ENCODE assay signal across 1 cellular context in genomic region chr13:31068119-31068423, GRCh38.
TF ChIP-seq lines count a peak whose summit lies in the region.

No MANE protein-coding gene starts in this region.

TF ChIP-seq in SK-N-SH, 30 proteins besides CTCF, POLR2A, EP300 and RAD21 (continued from another document):
- TF ChIP-seq, protein P1, sequence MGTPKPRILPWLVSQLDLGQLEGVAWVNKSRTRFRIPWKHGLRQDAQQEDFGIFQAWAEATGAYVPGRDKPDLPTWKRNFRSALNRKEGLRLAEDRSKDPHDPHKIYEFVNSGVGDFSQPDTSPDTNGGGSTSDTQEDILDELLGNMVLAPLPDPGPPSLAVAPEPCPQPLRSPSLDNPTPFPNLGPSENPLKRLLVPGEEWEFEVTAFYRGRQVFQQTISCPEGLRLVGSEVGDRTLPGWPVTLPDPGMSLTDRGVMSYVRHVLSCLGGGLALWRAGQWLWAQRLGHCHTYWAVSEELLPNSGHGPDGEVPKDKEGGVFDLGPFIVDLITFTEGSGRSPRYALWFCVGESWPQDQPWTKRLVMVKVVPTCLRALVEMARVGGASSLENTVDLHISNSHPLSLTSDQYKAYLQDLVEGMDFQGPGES (IDR thresholded peaks at IDR 0.05; ENCODE audit: low read depth, low read length), result no peak
- TF ChIP-seq SMC3 (IDR thresholded peaks at IDR 0.05; ENCODE audit: low read depth, low read length) (no peak), NRF1 (IDR thresholded peaks at IDR 0.05; ENCODE audit: low read depth, low read length) (no peak), POLR2AphosphoS5 (IDR thresholded peaks at IDR 0.05; ENCODE audit: low read depth, low read length) (no peak)
- TF ChIP-seq, protein P2, sequence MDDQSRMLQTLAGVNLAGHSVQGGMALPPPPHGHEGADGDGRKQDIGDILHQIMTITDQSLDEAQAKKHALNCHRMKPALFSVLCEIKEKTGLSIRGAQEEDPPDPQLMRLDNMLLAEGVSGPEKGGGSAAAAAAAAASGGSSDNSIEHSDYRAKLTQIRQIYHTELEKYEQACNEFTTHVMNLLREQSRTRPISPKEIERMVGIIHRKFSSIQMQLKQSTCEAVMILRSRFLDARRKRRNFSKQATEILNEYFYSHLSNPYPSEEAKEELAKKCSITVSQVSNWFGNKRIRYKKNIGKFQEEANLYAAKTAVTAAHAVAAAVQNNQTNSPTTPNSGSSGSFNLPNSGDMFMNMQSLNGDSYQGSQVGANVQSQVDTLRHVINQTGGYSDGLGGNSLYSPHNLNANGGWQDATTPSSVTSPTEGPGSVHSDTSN (IDR thresholded peaks at IDR 0.05), result no peak
